Comparison of ENCODE assay signal across 8 cellular contexts in the genomic region with DNA sequence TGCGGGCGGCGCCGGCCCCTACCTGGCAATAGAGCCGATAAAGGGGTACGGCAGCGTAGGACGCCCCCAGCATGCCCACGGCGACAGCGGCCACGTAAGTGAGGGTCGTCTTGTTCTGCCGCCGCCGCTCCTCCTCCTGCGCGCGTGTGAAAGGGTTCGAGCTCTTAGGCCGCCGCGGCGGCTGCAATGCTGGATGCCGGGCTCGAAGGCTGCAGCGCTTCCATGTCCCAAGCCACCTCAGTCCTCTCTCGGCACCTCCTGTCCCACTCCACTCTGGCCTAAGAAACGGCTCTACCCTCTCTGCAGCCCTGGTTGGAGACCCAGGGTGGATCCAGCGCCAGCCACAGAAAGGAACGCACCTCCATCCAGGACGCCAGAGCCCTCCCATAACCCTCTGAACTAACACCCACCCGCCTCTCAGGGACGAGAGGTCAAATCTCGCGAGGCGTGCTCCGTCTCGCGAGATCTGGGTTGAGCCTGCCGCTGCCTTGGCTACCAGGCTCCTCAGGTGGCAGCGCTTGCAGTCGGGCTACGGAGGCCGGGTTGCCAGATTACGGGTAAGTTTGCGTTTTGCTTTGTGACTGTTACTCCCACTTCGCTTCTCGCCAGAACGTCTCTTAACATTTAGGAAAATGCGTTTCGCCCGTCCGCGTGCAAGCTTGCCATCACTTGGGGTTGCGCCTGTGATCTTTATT. TPM values are rescaled to one million over a fixed set of nuclear protein-coding genes. Genes with fewer than 3 reads are reported as not detected.
A peak's percentile ranks its signal among the peaks of the same experiment; 100 is the strongest.
DNase-seq lines count a peak whose midpoint lies in the region; ATAC-seq and TF ChIP-seq lines count a peak whose summit lies in the region.

A gene with protein sequence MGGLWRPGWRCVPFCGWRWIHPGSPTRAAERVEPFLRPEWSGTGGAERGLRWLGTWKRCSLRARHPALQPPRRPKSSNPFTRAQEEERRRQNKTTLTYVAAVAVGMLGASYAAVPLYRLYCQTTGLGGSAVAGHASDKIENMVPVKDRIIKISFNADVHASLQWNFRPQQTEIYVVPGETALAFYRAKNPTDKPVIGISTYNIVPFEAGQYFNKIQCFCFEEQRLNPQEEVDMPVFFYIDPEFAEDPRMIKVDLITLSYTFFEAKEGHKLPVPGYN (minus strand): TSS at position 396 of the 695 bp plus-strand sequence. CDS start 8 bp downstream, at position 388.
A gene with protein sequence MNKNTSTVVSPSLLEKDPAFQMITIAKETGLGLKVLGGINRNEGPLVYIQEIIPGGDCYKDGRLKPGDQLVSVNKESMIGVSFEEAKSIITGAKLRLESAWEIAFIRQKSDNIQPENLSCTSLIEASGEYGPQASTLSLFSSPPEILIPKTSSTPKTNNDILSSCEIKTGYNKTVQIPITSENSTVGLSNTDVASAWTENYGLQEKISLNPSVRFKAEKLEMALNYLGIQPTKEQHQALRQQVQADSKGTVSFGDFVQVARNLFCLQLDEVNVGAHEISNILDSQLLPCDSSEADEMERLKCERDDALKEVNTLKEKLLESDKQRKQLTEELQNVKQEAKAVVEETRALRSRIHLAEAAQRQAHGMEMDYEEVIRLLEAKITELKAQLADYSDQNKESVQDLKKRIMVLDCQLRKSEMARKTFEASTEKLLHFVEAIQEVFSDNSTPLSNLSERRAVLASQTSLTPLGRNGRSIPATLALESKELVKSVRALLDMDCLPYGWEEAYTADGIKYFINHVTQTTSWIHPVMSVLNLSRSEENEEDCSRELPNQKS (plus strand): TSS at position 507 of the 695 bp plus-strand sequence. CDS start 17,455 bp downstream, outside the sequence.

- intact Hi-C loops in activated CD4-positive, alpha-beta T cell treated with anti-CD3 and anti-CD28 coated beads, Interleukin-2, amount 10 ng/mL, durations not matched to agents 24 days and 14 days (cut with micrococcal nuclease) = loop anchor here (1.0 to 10.0 kb wide), 5 partner anchors 70 to 1056 kb away; a partner anchor contains a TSS

- H3K9me3 Mint-ChIP-seq in activated CD4-positive, alpha-beta T cell treated with anti-CD3 and anti-CD28 coated beads, Interleukin-2, amount 10 ng/mL, durations not matched to agents 24 days and 14 days = no peaks in the 10 kb centered on the region

- peak within 1 kb of the TSS; percentile 71 for H3K27ac ChIP-seq in C4-2B

- H3K27ac Mint-ChIP-seq in activated CD4-positive, alpha-beta T cell treated with anti-CD3 and anti-CD28 coated beads, Interleukin-2, amount 10 ng/mL, durations not matched to agents 24 days and 14 days = no peak within 1 kb of the TSS

- H3K4me3 Mint-ChIP-seq in activated CD4-positive, alpha-beta T cell treated with anti-CD3 and anti-CD28 coated beads, Interleukin-2, amount 10 ng/mL, durations not matched to agents 24 days and 14 days = no peak within 1 kb of the TSS

- peaks cover 9% of the 10 kb centered on the region for H3K36me3 Mint-ChIP-seq in activated CD4-positive, alpha-beta T cell treated with anti-CD3 and anti-CD28 coated beads, Interleukin-2, amount 10 ng/mL, durations not matched to agents 24 days and 14 days (ENCODE audit: low read depth)

- no peaks in the 10 kb centered on the region for H3K27me3 Mint-ChIP-seq in activated CD4-positive, alpha-beta T cell treated with anti-CD3 and anti-CD28 coated beads, Interleukin-2, amount 10 ng/mL, durations not matched to agents 24 days and 14 days

- DNase-seq in NCI-H524 treated with DMSO at 0.1 percent for 48 hours (lab: John Stamatoyannopoulos, UW) = peak; percentile 84
- peak; percentile 99 for DNase-seq in activated CD4-positive, alpha-beta T cell treated with anti-CD3 and anti-CD28 coated beads, Interleukin-2, amount 10 ng/mL, durations not matched to agents 24 days and 14 days
- DNase-seq in dedifferentiated amniotic fluid mesenchymal stem cell (ENCODE audit: extremely low spot score) = peak; percentile 92
- peak; percentile 99 for DNase-seq in left kidney (ENCODE audit: low read depth, low spot score)
- DNase-seq in stimulated activated CD4-positive, alpha-beta T cell treated with anti-CD3 and anti-CD28 coated beads, Interleukin-1b, Interleukin-23, amount 100 ng/mL, for 48 hours = peak; percentile 94

- ATAC-seq in GM19351 (IDR thresholded peaks at IDR 0.05; ENCODE audit: unreplicated experiment) (peak; percentile 90), HG03469 (IDR thresholded peaks at IDR 0.05; ENCODE audit: unreplicated experiment) (peak; percentile 91)

- TF ChIP-seq CTCF in C4-2B (conservative IDR thresholded peaks at IDR 0.05) = peak; percentile 70

- H3K4me1 Mint-ChIP-seq in activated CD4-positive, alpha-beta T cell treated with anti-CD3 and anti-CD28 coated beads, Interleukin-2, amount 10 ng/mL, durations not matched to agents 24 days and 14 days = peaks cover 22% of the 10 kb centered on the region

RNA-seq across cellular contexts. Expression of the first gene that starts in this region (rescaled TPM):
- 46.1 and 48.2 TPM in 2 replicates for total RNA-seq in activated CD4-positive, alpha-beta T cell treated with anti-CD3 and anti-CD28 coated beads, Interleukin-2, amount 10 ng/mL, durations not matched to agents 24 days and 14 days

RNA-seq across cellular contexts. Expression of the second gene that starts in this region (rescaled TPM):
- total RNA-seq in activated CD4-positive, alpha-beta T cell treated with anti-CD3 and anti-CD28 coated beads, Interleukin-2, amount 10 ng/mL, durations not matched to agents 24 days and 14 days = 8.2 and 9.2 TPM in 2 replicates

Comparison
In these comparisons a context has a peak if more than half of its experiments do, and no peak if none do; other contexts are left out.
1. Peak in every context shown above with its lines: DNase-seq, ATAC-seq and H3K27ac ChIP-seq.